In the genomic region with DNA sequence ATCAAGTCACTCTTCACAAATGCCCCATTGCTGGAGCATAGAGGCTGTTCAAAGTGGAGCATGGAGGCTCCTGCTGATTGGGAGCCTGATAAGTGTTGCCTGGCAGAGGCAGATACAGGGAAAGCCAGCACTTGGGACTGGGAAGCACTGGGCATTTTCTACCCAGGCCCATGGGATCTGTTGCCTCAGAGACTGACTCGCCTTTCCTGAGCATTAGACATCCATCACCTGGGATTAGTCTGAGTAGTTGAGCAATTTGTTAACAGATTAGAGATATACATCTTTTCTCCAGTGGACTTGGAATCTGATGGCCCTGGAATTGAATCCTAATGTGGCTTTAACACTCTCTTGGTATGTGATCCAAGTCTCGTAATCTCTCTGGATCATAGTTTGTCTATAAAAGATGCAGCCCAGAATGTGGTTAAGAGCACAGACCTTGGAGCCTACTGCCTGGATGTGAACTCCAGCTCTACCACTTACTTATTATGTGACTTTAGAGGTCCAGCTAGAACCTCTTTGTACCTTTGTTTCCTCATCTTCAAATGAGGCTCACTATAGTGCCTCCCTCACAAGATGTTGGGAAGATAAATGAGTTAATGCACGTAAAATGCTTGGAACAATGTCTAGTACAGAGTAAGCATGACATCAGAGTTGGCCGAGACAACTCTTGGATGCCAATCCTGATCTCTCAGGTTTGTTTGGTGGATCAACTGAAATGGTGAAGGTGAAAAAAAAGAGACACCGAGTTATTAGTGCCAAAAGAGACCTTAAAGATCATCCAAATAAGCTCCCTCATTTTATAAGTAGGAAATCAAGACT, we compare ENCODE assay signal across 19 cellular contexts. TPM values are rescaled to one million over a fixed set of nuclear protein-coding genes. Genes with fewer than 3 reads are reported as not detected.
DNase-seq lines count a peak whose midpoint lies in the region; ATAC-seq, FAIRE-seq and TF ChIP-seq lines count a peak whose summit lies in the region.
"Had no signal": no experiment of that assay in that cellular context is flagged by ENCODE, and none has a peak within 500 bp of the region (broad histone marks: within the 10 kb centered on the region; RNA-seq: fewer than 3 reads in every experiment).

No MANE protein-coding gene starts in this region.

- DNase-seq in A172 (ENCODE audit: low spot score), result peak; percentile 35
- DNase-seq in HCEC 1CT, result peak; percentile 57
- DNase-seq in RWPE2 (ENCODE audit: low spot score), result no peak
- DNase-seq in fibroblast of mammary gland (ENCODE audit: low read depth), result peak; percentile 63
- no peak for DNase-seq in retina
- DNase-seq in hippocampal formation (lab: John Stamatoyannopoulos, UW), result no peak
- no peak for DNase-seq in small intestine
- DNase-seq: 8988T; CD4-positive, CD25-positive, alpha-beta regulatory T cell; central memory CD4-positive, alpha-beta T cell; hypothalamus; NCI-H1092; NCI-H510A treated with DMSO at 0.1 percent for 48 hours; psoas muscle; SJCRH30; stimulated activated CD4-positive, alpha-beta T cell treated with anti-CD3 and anti-CD28 coated beads, Interleukin-12 subunit alpha, Interleukin-12 subunit beta, amount 100 ng/mL, for 4 hours had no signal

- H3K27ac ChIP-seq in RWPE2 (ENCODE audit: poor library complexity, severe bottlenecking) (peak overlapping the region; percentile 3), small intestine (ENCODE audit: low read depth in 1 of 2, low read length in 1 of 2) (no peak overlapping the region)
- H3K27ac ChIP-seq: psoas muscle, SJCRH30, thoracic aorta had no signal

- TF ChIP-seq CTCF in RWPE2 (IDR thresholded peaks at IDR 0.05; ENCODE audit: poor library complexity, severe bottlenecking) (no peak), fibroblast of mammary gland (conservative IDR thresholded peaks at IDR 0.05; ENCODE audit: control insufficient read depth, insufficient read depth, low read depth, low read length) (no peak)

- H3K9me3 ChIP-seq in RWPE2 (ENCODE audit: severe bottlenecking) (no peaks in the 10 kb centered on the region), small intestine (ENCODE audit: control insufficient read depth, low read depth) (no peaks in the 10 kb centered on the region)
- H3K9me3 ChIP-seq: psoas muscle, SJCRH30, thoracic aorta had no signal

- ATAC-seq in RWPE2 (ENCODE audit: low read depth) (peak; percentile 85), GM21825 (IDR thresholded peaks at IDR 0.05; ENCODE audit: unreplicated experiment) (no peak)
- ATAC-seq: psoas muscle had no signal

- H3K36me3 ChIP-seq in RWPE2 (ENCODE audit: low read depth), result peaks cover 3% of the 10 kb centered on the region; the same call in 1 of the 2 replicates
- no peaks in the 10 kb centered on the region for H3K36me3 ChIP-seq in small intestine (ENCODE audit: control insufficient read depth in 2 of 2, insufficient read depth in 2 of 2, low read length in 2 of 2)
- H3K36me3 ChIP-seq: SJCRH30, thoracic aorta had no signal

- H3K4me3 ChIP-seq in RWPE2 (ENCODE audit: severe bottlenecking) (no peak overlapping the region), fibroblast of mammary gland (ENCODE audit: control insufficient read depth, low read depth, low read length) (no peak overlapping the region), small intestine (ENCODE audit: low read depth in 1 of 2, low read length in 2 of 2) (no peak overlapping the region)
- H3K4me3 ChIP-seq: psoas muscle, SJCRH30, thoracic aorta had no signal

- H3K4me1 ChIP-seq in RWPE2 (ENCODE audit: insufficient read depth, poor library complexity, severe bottlenecking) (peaks cover 6% of the 10 kb centered on the region), small intestine (ENCODE audit: control insufficient read depth in 2 of 2, insufficient read depth in 1 of 2, low read depth in 1 of 2, low read length in 1 of 2) (no peaks in the 10 kb centered on the region)
- H3K4me1 ChIP-seq: psoas muscle had no signal

- WGBS in small intestine, 3 donors, result 74 to 79% (median 78%) methylated on average over 5 of the region's 5 CpGs

- FAIRE-seq in small intestine (lab: Jason Lieb, UNC), result no peak
- FAIRE-seq: H1 had no signal

- H3K27me3 ChIP-seq in RWPE2 (ENCODE audit: insufficient read depth, poor library complexity, severe bottlenecking), result no peaks in the 10 kb centered on the region
- peaks cover 0 to 4% of the 10 kb centered on the region in 2 donors for H3K27me3 ChIP-seq in small intestine (ENCODE audit: control insufficient read depth in 2 of 2, insufficient read depth in 2 of 2, low read length in 2 of 2)

RNA-seq across cellular contexts. Expression of gene NRDC, which starts 38.3 kb away (rescaled TPM):
- 41.5 and 63.0 TPM in 2 replicates for total RNA-seq in A172 (2014; rRNA removed; shearing (Covaris generic))
- 10 to 100 TPM; 55.7 to 87.2 (median 71.3) TPM for polyA plus RNA-seq in small intestine

Comparison
In these comparisons a context has a peak if more than half of its experiments do, and no peak if none do; other contexts are left out.
1. DNase-seq: peak in A172 (single experiment), HCEC 1CT (single experiment) and fibroblast of mammary gland (single experiment); none in RWPE2 (single experiment), retina (single experiment), hippocampal formation (0 of 2) and small intestine (single experiment).